10 cellular contexts compared by ENCODE assay signal in genomic region chr1:39080269-39080826, GRCh38. TPM values are rescaled to one million over a fixed set of nuclear protein-coding genes. Genes with fewer than 3 reads are reported as not detected.
DNase-seq lines count a peak whose midpoint lies in the region; ATAC-seq and TF ChIP-seq lines count a peak whose summit lies in the region.
"Had no signal": no experiment of that assay in that cellular context is flagged by ENCODE, and none has a peak within 500 bp of the region (broad histone marks: within the 10 kb centered on the region; RNA-seq: fewer than 3 reads in every experiment).

No MANE protein-coding gene starts in this region.

- H3K4me3 ChIP-seq in SK-N-SH (ENCODE audit: low read depth in 2 of 2, low read length in 1 of 2) (no peak overlapping the region; a peak in 1 of 4 replicates), spleen (peak overlapping the region in 6 of 8 donors; percentile 40 to 74 (median 51)), prostate gland (no peak overlapping the region)

- H3K9ac ChIP-seq in SK-N-SH = no peak overlapping the region

- H3K4me1 Mint-ChIP-seq in activated B cell treated with CpG ODN at 0.5 μM for 24 hours = peaks cover 8% of the 10 kb centered on the region
- H3K4me1 Mint-ChIP-seq in glutamatergic neuron (ENCODE audit: low read depth, unreplicated experiment) = peaks cover 2% of the 10 kb centered on the region

- H3K27ac Mint-ChIP-seq in activated B cell treated with CpG ODN at 0.5 μM for 24 hours (no peak overlapping the region), glutamatergic neuron (ENCODE audit: unreplicated experiment) (no peak overlapping the region)

- H3K27me3 ChIP-seq in SK-N-SH (ENCODE audit: insufficient read depth) (peaks cover 8% of the 10 kb centered on the region; the same call in 1 of the 2 replicates), spleen (replicated peaks in 1 of 7) (peaks cover 0 to 48% (median 22%) of the 10 kb centered on the region in 7 donors), prostate gland (replicated peaks; ENCODE audit: insufficient read depth) (no peaks in the 10 kb centered on the region)

- TF ChIP-seq POLR2A in spleen (IDR thresholded peaks at IDR 0.05) (no peak), prostate gland (IDR thresholded peaks at IDR 0.05) (no peak), erythroblast (IDR thresholded peaks at IDR 0.05; ENCODE audit: low read length) (no peak)

- H3K27me3 Mint-ChIP-seq in activated B cell treated with CpG ODN at 0.5 μM for 24 hours = peaks cover 22% of the 10 kb centered on the region
- H3K27me3 Mint-ChIP-seq in glutamatergic neuron (ENCODE audit: unreplicated experiment) = peaks cover 25% of the 10 kb centered on the region

- H3K36me3 ChIP-seq in SK-N-SH (replicated peaks in 1 of 2; ENCODE audit: control insufficient read depth in 1 of 2, insufficient read depth in 2 of 2, low read length in 1 of 2) (no peaks in the 10 kb centered on the region), spleen (no peaks in the 10 kb centered on the region), prostate gland (no peaks in the 10 kb centered on the region)

- H3K9me3 ChIP-seq in SK-N-SH = no peaks in the 10 kb centered on the region
- H3K9me3 ChIP-seq in spleen = no peaks in the 10 kb centered on the region
- no peaks in the 10 kb centered on the region for H3K9me3 ChIP-seq in prostate gland

- POLR2A ChIA-PET in SK-N-SH (lab: Yijun Ruan, JAX) (interaction anchor here (0.8 kb wide), 1 partner anchor 47 kb away, joined by 4 read pairs; no protein-coding TSS in a partner anchor), activated B cell treated with CpG ODN at 0.5 μM for 24 hours (lab: Charles Lee) (interaction anchor here (0.6 kb wide), 1 partner anchor 206 kb away, joined by 3 read pairs; no protein-coding TSS in a partner anchor)

- H3K4me2 ChIP-seq in SK-N-SH = 0 out of 2 replicates have a peak overlapping the region, but pooled peaks have one; percentile 29

- peak overlapping the region; percentile 56; the same call in 1 of the 2 replicates for H2AFZ ChIP-seq in SK-N-SH (ENCODE audit: low read depth)

- H3K4me1 ChIP-seq in SK-N-SH (ENCODE audit: control insufficient read depth in 1 of 2, insufficient read depth in 2 of 2, low read depth in 1 of 2, low read length in 1 of 2) (peaks cover 0 to 6% of the 10 kb centered on the region in 2 experiments; a peak in 1 of 4 replicates), spleen (peaks cover 6 to 34% (median 22%) of the 10 kb centered on the region in 6 donors), prostate gland (replicated peaks) (no peaks in the 10 kb centered on the region)

- no peak overlapping the region for H3K27ac ChIP-seq in SK-N-SH (ENCODE audit: low read depth in 2 of 2, low read length in 1 of 2)
- H3K27ac ChIP-seq in spleen = no peak overlapping the region
- no peak overlapping the region for H3K27ac ChIP-seq in prostate gland
- H3K27ac ChIP-seq: foreskin keratinocyte had no signal

- peak overlapping the region; percentile 64 for H3K4me3 Mint-ChIP-seq in activated B cell treated with CpG ODN at 0.5 μM for 24 hours
- H3K4me3 Mint-ChIP-seq in glutamatergic neuron (ENCODE audit: unreplicated experiment) = peak overlapping the region; percentile 72

- TF ChIP-seq CTCF in SK-N-SH (IDR thresholded peaks at IDR 0.05) = no peak
- TF ChIP-seq CTCF in activated B cell treated with CpG ODN at 0.5 μM for 24 hours (IDR thresholded peaks at IDR 0.05) = no peak
- TF ChIP-seq CTCF in glutamatergic neuron (IDR thresholded peaks at IDR 0.05; ENCODE audit: partially characterized antibody, unreplicated experiment) = no peak
- TF ChIP-seq CTCF in spleen (IDR thresholded peaks at IDR 0.05 in 8 of 11, conservative IDR thresholded peaks at IDR 0.05 in 3 of 11) = no peak
- no peak for TF ChIP-seq CTCF in prostate gland (IDR thresholded peaks at IDR 0.05)

- no peaks in the 10 kb centered on the region for H3F3A ChIP-seq in SK-N-SH (replicated peaks; ENCODE audit: insufficient read depth)

- no peaks in the 10 kb centered on the region for H3K9me2 ChIP-seq in SK-N-SH

- H3K9me3 Mint-ChIP-seq in activated B cell treated with CpG ODN at 0.5 μM for 24 hours = no peaks in the 10 kb centered on the region
- H3K9me3 Mint-ChIP-seq in glutamatergic neuron (ENCODE audit: unreplicated experiment) = peaks cover 5% of the 10 kb centered on the region

- intact Hi-C loops in activated B cell treated with CpG ODN at 0.5 μM for 24 hours (cut with micrococcal nuclease) (no loop called here), spleen (cut with DNase I; ENCODE audit: low total_unique reads) (no loop called here), prostate gland (cut with DNase I) (no loop called here)

- no peak for TF ChIP-seq EP300 in SK-N-SH (IDR thresholded peaks at IDR 0.05; ENCODE audit: borderline replicate concordance in 1 of 2, low read depth in 1 of 2, low read length in 1 of 2)

- ATAC-seq in SK-N-SH treated with all-trans-retinoic acid at 6 μM for 48 hours (no peak), activated B cell treated with CpG ODN at 0.5 μM for 24 hours (ENCODE audit: low read depth) (no peak)

- DNase-seq in SK-N-SH = no peak
- DNase-seq in activated B cell treated with CpG ODN at 0.5 μM for 24 hours = no peak
- DNase-seq in glutamatergic neuron = no peak
- peak; percentile 8 for DNase-seq in spleen
- no peak for DNase-seq in prostate gland (ENCODE audit: low spot score)
- DNase-seq in NCI-H2227 treated with DMSO at 0.1 percent for 48 hours (lab: John Stamatoyannopoulos, UW) = no peak
- DNase-seq in erythroblast (lab: John Stamatoyannopoulos, UW) = no peak
- DNase-seq: 8988T, foreskin keratinocyte had no signal

- 93% methylated on average over 12 of the region's 12 CpGs for WGBS in SK-N-SH (ENCODE audit: low lambda C conversion rate)
- 82 to 87% (median 84%) methylated on average over 12 of the region's 12 CpGs for WGBS in spleen, 5 donors
- 82% methylated on average over 12 of the region's 12 CpGs for WGBS in prostate gland

- H3K36me3 Mint-ChIP-seq in activated B cell treated with CpG ODN at 0.5 μM for 24 hours (ENCODE audit: low read depth) (no peaks in the 10 kb centered on the region), glutamatergic neuron (ENCODE audit: unreplicated experiment) (peaks cover 4% of the 10 kb centered on the region)

- no peaks in the 10 kb centered on the region for H4K20me1 ChIP-seq in SK-N-SH (ENCODE audit: insufficient read depth)

- no peaks in the 10 kb centered on the region for H3K79me2 ChIP-seq in SK-N-SH (ENCODE audit: insufficient read depth)

- CTCF ChIA-PET in SK-N-SH (lab: Yijun Ruan, JAX) (interaction anchor here (0.7 to 4.4 kb wide), 8 partner anchors 9 to 961 kb away, joined by 3 to 24 read pairs (median 3); no protein-coding TSS in a partner anchor), activated B cell treated with CpG ODN at 0.5 μM for 24 hours (lab: Charles Lee) (interaction anchor here (1.1 kb wide), 1 partner anchor 13 kb away, joined by 3 read pairs; no protein-coding TSS in a partner anchor)

- TF ChIP-seq RAD21 in SK-N-SH (IDR thresholded peaks at IDR 0.05; ENCODE audit: low read length) = no peak

TF ChIP-seq in SK-N-SH, 30 proteins besides CTCF, POLR2A, EP300 and RAD21 (continues in another document):
- TF ChIP-seq MXI1 (IDR thresholded peaks at IDR 0.05; ENCODE audit: low read depth, low read length) = no peak
- no peak for TF ChIP-seq NRF1 (IDR thresholded peaks at IDR 0.05; ENCODE audit: low read depth, low read length)
- TF ChIP-seq IRF3 (IDR thresholded peaks at IDR 0.05; ENCODE audit: low read depth, low read length) = no peak
- TF ChIP-seq CHD2 (IDR thresholded peaks at IDR 0.05; ENCODE audit: low read length, partially characterized antibody) = no peak
- TF ChIP-seq RFX5 (IDR thresholded peaks at IDR 0.05; ENCODE audit: low read length) = no peak
- no peak for TF ChIP-seq RCOR1 (IDR thresholded peaks at IDR 0.05; ENCODE audit: low read length)

TF ChIP-seq in SK-N-SH treated with all-trans-retinoic acid at 6 μM for 48 hours, 23 proteins besides CTCF, POLR2A, EP300 and RAD21 (continues in another document):
- TF ChIP-seq POU6F1 (CRISPR knock-in tag; IDR thresholded peaks at IDR 0.05; ENCODE audit: borderline replicate concordance, low read depth) = no peak
- TF ChIP-seq, protein P1, sequence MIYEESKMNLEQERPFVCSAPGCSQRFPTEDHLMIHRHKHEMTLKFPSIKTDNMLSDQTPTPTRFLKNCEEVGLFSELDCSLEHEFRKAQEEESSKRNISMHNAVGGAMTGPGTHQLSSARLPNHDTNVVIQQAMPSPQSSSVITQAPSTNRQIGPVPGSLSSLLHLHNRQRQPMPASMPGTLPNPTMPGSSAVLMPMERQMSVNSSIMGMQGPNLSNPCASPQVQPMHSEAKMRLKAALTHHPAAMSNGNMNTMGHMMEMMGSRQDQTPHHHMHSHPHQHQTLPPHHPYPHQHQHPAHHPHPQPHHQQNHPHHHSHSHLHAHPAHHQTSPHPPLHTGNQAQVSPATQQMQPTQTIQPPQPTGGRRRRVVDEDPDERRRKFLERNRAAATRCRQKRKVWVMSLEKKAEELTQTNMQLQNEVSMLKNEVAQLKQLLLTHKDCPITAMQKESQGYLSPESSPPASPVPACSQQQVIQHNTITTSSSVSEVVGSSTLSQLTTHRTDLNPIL (CRISPR knock-in tag; IDR thresholded peaks at IDR 0.05; ENCODE audit: low read depth) = no peak
- TF ChIP-seq ZNF565 (CRISPR knock-in tag; conservative IDR thresholded peaks at IDR 0.05; ENCODE audit: low read depth) = no peak
- no peak for TF ChIP-seq ARNTL (CRISPR knock-in tag; IDR thresholded peaks at IDR 0.05; ENCODE audit: borderline replicate concordance, low read depth)
- no peak for TF ChIP-seq BACH2 (CRISPR knock-in tag; IDR thresholded peaks at IDR 0.05; ENCODE audit: borderline replicate concordance)

RNA-seq across cellular contexts. Expression of gene NDUFS5, which starts 54.2 kb away (rescaled TPM):
- polyA plus RNA-seq in SK-N-SH (2012; rRNA removed) = 881 and 1,097 TPM in 2 replicates
- polyA plus RNA-seq in SK-N-SH (2012; cell fraction: cytosol; rRNA removed) = 1,429 and 1,910 TPM in 2 replicates
- 183 and 252 TPM in 2 replicates for polyA plus RNA-seq in SK-N-SH (2012; cell fraction: nucleus; rRNA removed)
- 79.3 and 81.3 TPM in 2 replicates for total RNA-seq in activated B cell treated with CpG ODN at 0.5 μM for 24 hours
- total RNA-seq in glutamatergic neuron (ENCODE audit: unreplicated experiment) = 320 TPM
- 100 to 1,000 TPM in 5 of 7 donors, 10 to 100 TPM in 2; 89.7 to 296 (median 120) TPM for total RNA-seq in spleen
- polyA plus RNA-seq in spleen = 100 to 1,000 TPM; 292 to 338 (median 297) TPM
- 100 to 1,000 TPM; 310 to 473 TPM for total RNA-seq in prostate gland

Comparison
In these comparisons a context has a peak if more than half of its experiments do, and no peak if none do; other contexts are left out.
1. H3K4me3 ChIP-seq: peak in spleen (6 of 8); none in SK-N-SH (0 of 2) and prostate gland (0 of 2).